ENCODE assay signal across 8 cellular contexts in the genomic region with DNA sequence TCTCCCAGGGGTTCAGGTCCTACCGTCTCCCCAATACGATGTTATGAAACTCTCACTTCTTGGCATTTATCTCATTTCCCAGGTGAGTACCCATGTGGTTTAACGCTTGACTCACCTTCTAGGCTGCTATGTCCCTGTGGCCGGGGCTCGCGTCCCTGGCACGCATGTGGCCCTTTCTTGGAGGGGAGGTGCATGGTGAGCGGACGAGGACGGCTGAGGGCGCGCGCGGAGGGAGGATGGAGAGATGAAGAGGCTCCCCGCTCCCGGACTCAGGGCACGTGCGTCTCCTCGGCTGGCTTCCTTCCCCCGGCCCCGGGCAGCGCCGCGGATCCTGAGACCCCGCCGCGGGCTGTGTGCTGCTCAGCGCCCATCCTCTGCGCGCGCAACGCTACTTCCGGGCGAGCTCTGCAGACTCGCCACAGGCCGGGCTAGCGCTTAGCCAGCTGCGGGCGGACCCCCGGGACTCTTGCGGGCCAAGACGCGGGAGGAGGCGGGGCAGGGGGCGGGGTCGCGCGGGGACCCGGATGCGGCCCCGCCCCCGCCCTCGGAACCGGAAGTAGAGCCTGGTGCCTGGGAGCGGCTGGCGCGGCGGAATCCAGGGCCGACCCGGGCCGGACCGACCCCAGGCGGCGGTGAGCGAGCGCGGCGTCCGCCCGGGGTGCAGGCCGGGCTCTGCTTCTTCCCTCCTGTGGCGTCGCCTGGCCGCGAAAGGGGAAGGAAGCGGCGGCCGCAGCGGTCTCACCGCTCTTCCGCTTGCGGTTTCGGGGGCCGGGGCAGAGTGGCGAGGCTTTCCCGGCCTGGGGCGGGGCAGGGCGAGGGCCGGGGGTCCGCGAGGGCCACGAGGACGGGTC. TPM values are rescaled to one million over a fixed set of nuclear protein-coding genes. Genes with fewer than 3 reads are reported as not detected.
DNase-seq lines count a peak whose midpoint lies in the region; ATAC-seq and TF ChIP-seq lines count a peak whose summit lies in the region.

TSS of gene CTTN (plus strand) at position 547 of the 851 bp plus-strand sequence. CDS start 8,769 bp downstream, outside the sequence.

- H4K20me1 ChIP-seq in BLaER1 treated with 17β-estradiol and CSF1 and Interleukin-3, amounts not matched to agents 10 nM and 100 nM: peaks cover 13 to 93% (median 38%) of the 10 kb centered on the region in 11 experiments; a peak in 19 of 22 replicates
- H4K20me1 ChIP-seq in SU-DHL-6 (ENCODE audit: low read depth, low read length): no peaks in the 10 kb centered on the region

- intact Hi-C loops in testis (cut with DNase I; ENCODE audit: low total_unique reads): no loop called here

- peak within 1 kb of the TSS in 7 of 11 experiments; percentile 14 to 51 (median 43); a peak in 12 of 22 replicates for H3K27ac ChIP-seq in BLaER1 treated with 17β-estradiol and CSF1 and Interleukin-3, amounts not matched to agents 10 nM and 100 nM
- H3K27ac ChIP-seq in SU-DHL-6 (ENCODE audit: low read depth, low read length) (peak within 1 kb of the TSS; percentile 77), testis (peak within 1 kb of the TSS; percentile 86 to 89)

- H3F3A ChIP-seq in SU-DHL-6 (ENCODE audit: insufficient read depth): peaks cover 24% of the 10 kb centered on the region

- H3K4me3 ChIP-seq in BLaER1 treated with 17β-estradiol and CSF1 and Interleukin-3, amounts not matched to agents 10 nM and 100 nM: peak within 1 kb of the TSS; percentile 48 to 68 (median 55)
- H3K4me3 ChIP-seq in SU-DHL-6 (ENCODE audit: insufficient read depth, low read length, poor library complexity, severe bottlenecking): peak within 1 kb of the TSS; percentile 55
- H3K4me3 ChIP-seq in testis: peak within 1 kb of the TSS; percentile 96 to 97

- no peaks in the 10 kb centered on the region for H3K36me3 ChIP-seq in BLaER1 treated with 17β-estradiol and CSF1 and Interleukin-3, amounts not matched to agents 10 nM and 100 nM
- H3K36me3 ChIP-seq in SU-DHL-6 (ENCODE audit: low read length): peaks cover 4% of the 10 kb centered on the region; the same call in 1 of the 2 replicates
- no peaks in the 10 kb centered on the region for H3K36me3 ChIP-seq in testis (ENCODE audit: low read depth, missing control alignments)

- no peaks in the 10 kb centered on the region for H3K9me3 ChIP-seq in BLaER1 treated with 17β-estradiol and CSF1 and Interleukin-3, amounts not matched to agents 10 nM and 100 nM (replicated peaks in 1 of 11)
- H3K9me3 ChIP-seq in SU-DHL-6 (ENCODE audit: insufficient read depth, low read length) (no peaks in the 10 kb centered on the region; the same call in 1 of the 2 replicates), testis (no peaks in the 10 kb centered on the region)

- H3K36me3 Mint-ChIP-seq in activated naive CD8-positive, alpha-beta T cell treated with anti-CD3 and anti-CD28 coated beads, Interleukin-2, amount 10 ng/mL, durations not matched to agents 7 days and 5 days: peaks cover 2% of the 10 kb centered on the region

- 1 to 2% methylated on average over 25 to 93 of the region's 93 CpGs for WGBS in testis, 2 donors

- POLR2A ChIA-PET in activated naive CD8-positive, alpha-beta T cell treated with anti-CD3 and anti-CD28 coated beads, Interleukin-2, amount 10 ng/mL, durations not matched to agents 7 days and 5 days (lab: Charles Lee): no interaction called here

- peaks cover 91% of the 10 kb centered on the region for H3K27me3 Mint-ChIP-seq in activated naive CD8-positive, alpha-beta T cell treated with anti-CD3 and anti-CD28 coated beads, Interleukin-2, amount 10 ng/mL, durations not matched to agents 7 days and 5 days

- H2AFZ ChIP-seq in SU-DHL-6 (ENCODE audit: low read depth, low read length, severe bottlenecking): peak within 1 kb of the TSS; percentile 29

- TF ChIP-seq CTCF in SU-DHL-6 (IDR thresholded peaks at IDR 0.05; ENCODE audit: insufficient read depth, low read length, poor library complexity, severe bottlenecking) (no peak), testis (IDR thresholded peaks at IDR 0.05) (no peak)

- peak within 1 kb of the TSS; percentile 78 for H3K4me3 Mint-ChIP-seq in activated naive CD8-positive, alpha-beta T cell treated with anti-CD3 and anti-CD28 coated beads, Interleukin-2, amount 10 ng/mL, durations not matched to agents 7 days and 5 days

- peak; percentile 35 for TF ChIP-seq POLR2A in testis (IDR thresholded peaks at IDR 0.05)

- H3K9me2 ChIP-seq in SU-DHL-6 (replicated peaks; ENCODE audit: insufficient read depth, low read length): no peaks in the 10 kb centered on the region

- DNase-seq in NCI-H1092 treated with DMSO at 0.1 percent for 48 hours (lab: John Stamatoyannopoulos, UW) (peak; percentile 86), glomerular visceral epithelial cell (ENCODE audit: extremely low spot score) (peak; percentile 83), occipital lobe (lab: John Stamatoyannopoulos, UW) (peak; percentile 70), testis (peak; percentile 88)
- peak; percentile 83 for DNase-seq in activated naive CD8-positive, alpha-beta T cell treated with anti-CD3 and anti-CD28 coated beads, Interleukin-2, amount 10 ng/mL, durations not matched to agents 7 days and 5 days

- peaks cover 31% of the 10 kb centered on the region for H3K79me2 ChIP-seq in SU-DHL-6 (ENCODE audit: insufficient read depth, low read length)

- H3K27ac Mint-ChIP-seq in activated naive CD8-positive, alpha-beta T cell treated with anti-CD3 and anti-CD28 coated beads, Interleukin-2, amount 10 ng/mL, durations not matched to agents 7 days and 5 days: peak within 1 kb of the TSS; percentile 67

- no peaks in the 10 kb centered on the region for H3K9me3 Mint-ChIP-seq in activated naive CD8-positive, alpha-beta T cell treated with anti-CD3 and anti-CD28 coated beads, Interleukin-2, amount 10 ng/mL, durations not matched to agents 7 days and 5 days

- H3K4me1 ChIP-seq in BLaER1 treated with 17β-estradiol and CSF1 and Interleukin-3, amounts not matched to agents 10 nM and 100 nM: peaks cover 31 to 40% (median 35%) of the 10 kb centered on the region in 10 experiments
- peaks cover 34% of the 10 kb centered on the region for H3K4me1 ChIP-seq in testis

- peak; percentile 53 for ATAC-seq in GM21515 (IDR thresholded peaks at IDR 0.05; ENCODE audit: unreplicated experiment)
- peak; percentile 71 for ATAC-seq in activated naive CD8-positive, alpha-beta T cell treated with anti-CD3 and anti-CD28 coated beads, Interleukin-2, amount 10 ng/mL, durations not matched to agents 7 days and 5 days (ENCODE audit: low read depth)

- H3K4me2 ChIP-seq in BLaER1 treated with 17β-estradiol and CSF1 and Interleukin-3, amounts not matched to agents 10 nM and 100 nM: peak within 1 kb of the TSS; percentile 81 to 99 (median 96)
- peak within 1 kb of the TSS; percentile 63 for H3K4me2 ChIP-seq in SU-DHL-6 (ENCODE audit: low read depth, low read length, poor library complexity, severe bottlenecking)

- H3K9ac ChIP-seq in BLaER1 treated with 17β-estradiol and CSF1 and Interleukin-3, amounts not matched to agents 10 nM and 100 nM: peak within 1 kb of the TSS in 10 of 11 experiments; percentile 26 to 57 (median 48); a peak in 16 of 22 replicates
- peak within 1 kb of the TSS; percentile 70 for H3K9ac ChIP-seq in SU-DHL-6 (ENCODE audit: low read length)

- H3K27me3 ChIP-seq in BLaER1 treated with 17β-estradiol and CSF1 and Interleukin-3, amounts not matched to agents 10 nM and 100 nM: peaks cover 60 to 99% (median 74%) of the 10 kb centered on the region in 11 experiments
- H3K27me3 ChIP-seq in SU-DHL-6 (ENCODE audit: low read length): no peaks in the 10 kb centered on the region
- H3K27me3 ChIP-seq in testis: no peaks in the 10 kb centered on the region

- peaks cover 14% of the 10 kb centered on the region for H3K4me1 Mint-ChIP-seq in activated naive CD8-positive, alpha-beta T cell treated with anti-CD3 and anti-CD28 coated beads, Interleukin-2, amount 10 ng/mL, durations not matched to agents 7 days and 5 days

RNA-seq across cellular contexts. Expression of gene CTTN, which starts in this region (rescaled TPM):
- total RNA-seq in activated naive CD8-positive, alpha-beta T cell treated with anti-CD3 and anti-CD28 coated beads, Interleukin-2, amount 10 ng/mL, durations not matched to agents 7 days and 5 days: under 1 TPM; 0.14 to 0.61 TPM
- total RNA-seq in occipital lobe: 81.3 TPM
- total RNA-seq in testis: 100 to 1,000 TPM; 354 to 377 TPM
- 136 TPM for polyA plus RNA-seq in testis (ENCODE audit: insufficient read depth, low read depth, low replicate concordance)

Comparison
In these comparisons a context has a peak if more than half of its experiments do, and no peak if none do; other contexts are left out.
1. Peak in every context shown above with its lines: DNase-seq, ATAC-seq, H3K4me3 ChIP-seq and H3K27ac ChIP-seq.
2. RNA of gene CTTN (total RNA-seq): 354 to 377 TPM in testis and 81.3 TPM in occipital lobe (single experiment); 0.14 to 0.61 TPM in activated naive CD8-positive, alpha-beta T cell treated with anti-CD3 and anti-CD28 coated beads, Interleukin-2, amount 10 ng/mL, durations not matched to agents 7 days and 5 days; every median in the first group is over 10 times any median in the second.
3. Peak in DNase-seq and ATAC-seq in activated naive CD8-positive, alpha-beta T cell treated with anti-CD3 and anti-CD28 coated beads, Interleukin-2, amount 10 ng/mL, durations not matched to agents 7 days and 5 days; RNA of the gene not detected or under 1 TPM.